Comparison of ENCODE assay signal across 1 cellular context in the genomic region with DNA sequence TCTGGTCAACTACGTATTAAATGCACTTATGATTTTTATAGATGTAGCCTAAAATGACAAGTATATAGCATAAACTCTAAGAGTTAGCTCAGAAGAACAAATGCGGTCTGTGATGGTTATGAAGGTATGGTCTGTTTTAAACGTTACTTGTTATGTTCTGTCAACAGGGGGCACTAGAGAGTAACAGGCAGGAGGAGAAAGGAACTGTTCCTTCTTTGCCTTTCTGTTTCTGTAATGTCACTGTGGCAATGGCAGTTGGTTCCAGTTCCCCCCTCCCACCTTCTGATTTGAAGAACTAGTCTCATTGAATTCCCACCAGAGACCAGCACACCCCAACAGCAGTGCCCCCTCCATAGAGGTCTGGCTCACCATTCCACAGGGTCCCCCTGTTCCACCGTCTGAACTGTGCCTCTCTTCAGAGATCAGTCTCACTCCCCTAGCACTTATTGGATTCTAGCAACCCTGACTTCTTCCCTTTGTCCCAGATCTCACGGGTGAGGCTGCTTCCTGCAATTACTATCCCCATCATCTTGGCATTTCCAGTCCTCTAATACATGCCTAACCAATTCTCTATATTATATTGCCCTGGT.
TF ChIP-seq lines count a peak whose summit lies in the region.

No MANE protein-coding gene starts in this region.

TF ChIP-seq in GM12878, 131 proteins besides CTCF, POLR2A, EP300 and RAD21:
- TF ChIP-seq, protein P1, sequence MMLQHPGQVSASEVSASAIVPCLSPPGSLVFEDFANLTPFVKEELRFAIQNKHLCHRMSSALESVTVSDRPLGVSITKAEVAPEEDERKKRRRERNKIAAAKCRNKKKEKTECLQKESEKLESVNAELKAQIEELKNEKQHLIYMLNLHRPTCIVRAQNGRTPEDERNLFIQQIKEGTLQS (IDR thresholded peaks at IDR 0.05; ENCODE audit: borderline replicate concordance, extremely low read depth, low read depth, low read length) = no peak
- TF ChIP-seq, protein P2, sequence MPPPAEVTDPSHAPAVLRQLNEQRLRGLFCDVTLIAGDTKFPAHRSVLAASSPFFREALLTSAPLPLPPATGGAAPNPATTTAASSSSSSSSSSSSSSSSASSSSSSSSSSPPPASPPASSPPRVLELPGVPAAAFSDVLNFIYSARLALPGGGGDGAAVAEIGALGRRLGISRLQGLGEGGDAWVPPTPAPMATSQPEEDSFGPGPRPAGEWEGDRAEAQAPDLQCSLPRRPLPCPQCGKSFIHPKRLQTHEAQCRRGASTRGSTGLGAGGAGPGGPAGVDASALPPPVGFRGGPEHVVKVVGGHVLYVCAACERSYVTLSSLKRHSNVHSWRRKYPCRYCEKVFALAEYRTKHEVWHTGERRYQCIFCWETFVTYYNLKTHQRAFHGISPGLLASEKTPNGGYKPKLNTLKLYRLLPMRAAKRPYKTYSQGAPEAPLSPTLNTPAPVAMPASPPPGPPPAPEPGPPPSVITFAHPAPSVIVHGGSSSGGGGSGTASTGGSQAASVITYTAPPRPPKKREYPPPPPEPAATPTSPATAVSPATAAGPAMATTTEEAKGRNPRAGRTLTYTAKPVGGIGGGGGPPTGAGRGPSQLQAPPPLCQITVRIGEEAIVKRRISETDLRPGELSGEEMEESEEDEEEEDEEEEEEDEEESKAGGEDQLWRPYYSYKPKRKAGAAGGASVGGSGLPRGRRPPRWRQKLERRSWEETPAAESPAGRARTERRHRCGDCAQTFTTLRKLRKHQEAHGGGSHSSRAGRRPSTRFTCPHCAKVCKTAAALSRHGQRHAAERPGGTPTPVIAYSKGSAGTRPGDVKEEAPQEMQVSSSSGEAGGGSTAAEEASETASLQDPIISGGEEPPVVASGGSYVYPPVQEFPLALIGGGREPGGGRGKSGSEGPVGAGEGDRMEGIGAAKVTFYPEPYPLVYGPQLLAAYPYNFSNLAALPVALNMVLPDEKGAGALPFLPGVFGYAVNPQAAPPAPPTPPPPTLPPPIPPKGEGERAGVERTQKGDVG (CRISPR knock-in tag; IDR thresholded peaks at IDR 0.05) = no peak
- TF ChIP-seq FOXM1 (IDR thresholded peaks at IDR 0.05; ENCODE audit: low read depth, low read length) (no peak), KDM1A (IDR thresholded peaks at IDR 0.05; ENCODE audit: borderline replicate concordance) (no peak)
- TF ChIP-seq, protein P3, sequence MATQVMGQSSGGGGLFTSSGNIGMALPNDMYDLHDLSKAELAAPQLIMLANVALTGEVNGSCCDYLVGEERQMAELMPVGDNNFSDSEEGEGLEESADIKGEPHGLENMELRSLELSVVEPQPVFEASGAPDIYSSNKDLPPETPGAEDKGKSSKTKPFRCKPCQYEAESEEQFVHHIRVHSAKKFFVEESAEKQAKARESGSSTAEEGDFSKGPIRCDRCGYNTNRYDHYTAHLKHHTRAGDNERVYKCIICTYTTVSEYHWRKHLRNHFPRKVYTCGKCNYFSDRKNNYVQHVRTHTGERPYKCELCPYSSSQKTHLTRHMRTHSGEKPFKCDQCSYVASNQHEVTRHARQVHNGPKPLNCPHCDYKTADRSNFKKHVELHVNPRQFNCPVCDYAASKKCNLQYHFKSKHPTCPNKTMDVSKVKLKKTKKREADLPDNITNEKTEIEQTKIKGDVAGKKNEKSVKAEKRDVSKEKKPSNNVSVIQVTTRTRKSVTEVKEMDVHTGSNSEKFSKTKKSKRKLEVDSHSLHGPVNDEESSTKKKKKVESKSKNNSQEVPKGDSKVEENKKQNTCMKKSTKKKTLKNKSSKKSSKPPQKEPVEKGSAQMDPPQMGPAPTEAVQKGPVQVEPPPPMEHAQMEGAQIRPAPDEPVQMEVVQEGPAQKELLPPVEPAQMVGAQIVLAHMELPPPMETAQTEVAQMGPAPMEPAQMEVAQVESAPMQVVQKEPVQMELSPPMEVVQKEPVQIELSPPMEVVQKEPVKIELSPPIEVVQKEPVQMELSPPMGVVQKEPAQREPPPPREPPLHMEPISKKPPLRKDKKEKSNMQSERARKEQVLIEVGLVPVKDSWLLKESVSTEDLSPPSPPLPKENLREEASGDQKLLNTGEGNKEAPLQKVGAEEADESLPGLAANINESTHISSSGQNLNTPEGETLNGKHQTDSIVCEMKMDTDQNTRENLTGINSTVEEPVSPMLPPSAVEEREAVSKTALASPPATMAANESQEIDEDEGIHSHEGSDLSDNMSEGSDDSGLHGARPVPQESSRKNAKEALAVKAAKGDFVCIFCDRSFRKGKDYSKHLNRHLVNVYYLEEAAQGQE (IDR thresholded peaks at IDR 0.05; ENCODE audit: low read depth, low read length) = no peak
